Comparison of ENCODE assay signal across 9 cellular contexts in genomic region chr4:168551945-168552695, GRCh38.
DNase-seq lines count a peak whose midpoint lies in the region; ATAC-seq and TF ChIP-seq lines count a peak whose summit lies in the region.
"Had no signal": no experiment of that assay in that cellular context is flagged by ENCODE, and none has a peak within 500 bp of the region (broad histone marks: within the 10 kb centered on the region; RNA-seq: fewer than 3 reads in every experiment).

No MANE protein-coding gene starts in this region.

- CTCF ChIA-PET in GM10248 (lab: Yijun Ruan, JAX) = interaction anchor here (0.8 to 1.2 kb wide), 5 partner anchors 11 to 603 kb away, joined by 3 to 5 read pairs (median 3); no protein-coding TSS in a partner anchor

- no peak for TF ChIP-seq EP300 in Ishikawa (IDR thresholded peaks at IDR 0.05; ENCODE audit: borderline replicate concordance)

- ATAC-seq in GM18907 (IDR thresholded peaks at IDR 0.05; ENCODE audit: unreplicated experiment) (no peak), HG02642 (IDR thresholded peaks at IDR 0.05; ENCODE audit: poor library complexity, unreplicated experiment) (no peak)

- TF ChIP-seq CTCF in neutrophil (IDR thresholded peaks at IDR 0.05) (peak; percentile 12), GM10248 (IDR thresholded peaks at IDR 0.05; ENCODE audit: control extremely low read depth, extremely low read depth, low read depth, missing control alignments) (no peak)

- peak; percentile 51 for TF ChIP-seq RAD21 in Ishikawa (IDR thresholded peaks at IDR 0.05; ENCODE audit: low read depth)

- H3K9me3 ChIP-seq in neutrophil = no peaks in the 10 kb centered on the region
- H3K9me3 ChIP-seq: BLaER1 treated with 17β-estradiol and CSF1 and Interleukin-3, amounts not matched to agents 10 nM and 100 nM had no signal

- POLR2A ChIA-PET in GM10248 (lab: Yijun Ruan, JAX) = no interaction called here

- no peaks in the 10 kb centered on the region for H3K36me3 ChIP-seq in neutrophil
- H3K36me3 ChIP-seq: BLaER1 treated with 17β-estradiol and CSF1 and Interleukin-3, amounts not matched to agents 10 nM and 100 nM had no signal

- DNase-seq in SIG-M5 treated with dmso at 0.1 percent for 504 hours (lab: John Stamatoyannopoulos, UW; ENCODE audit: unreplicated experiment) (peak; percentile 2), SIG-M5 (lab: John Stamatoyannopoulos, UW) (no peak), amniotic epithelial cell (ENCODE audit: low read depth) (peak; percentile 33), GM10248 (ENCODE audit: extremely low spot score) (no peak)

- H3K27ac ChIP-seq in neutrophil = no peak overlapping the region
- H3K27ac ChIP-seq: BLaER1 treated with 17β-estradiol and CSF1 and Interleukin-3, amounts not matched to agents 10 nM and 100 nM had no signal

- no peaks in the 10 kb centered on the region for H3K4me1 ChIP-seq in neutrophil (ENCODE audit: control insufficient read depth in 1 of 2, insufficient read depth in 1 of 2, low read depth in 1 of 2, low read length in 1 of 2)

- H3K27me3 ChIP-seq in neutrophil = no peaks in the 10 kb centered on the region
- H3K27me3 ChIP-seq: BLaER1 treated with 17β-estradiol and CSF1 and Interleukin-3, amounts not matched to agents 10 nM and 100 nM had no signal

- H3K4me3 ChIP-seq in neutrophil (ENCODE audit: low read depth in 1 of 2, low read length in 1 of 2) = no peak overlapping the region
- H3K4me3 ChIP-seq: BLaER1 treated with 17β-estradiol and CSF1 and Interleukin-3, amounts not matched to agents 10 nM and 100 nM had no signal

TF ChIP-seq in Ishikawa, 13 proteins besides CTCF, POLR2A, EP300 and RAD21:
- TF ChIP-seq FOXM1 (IDR thresholded peaks at IDR 0.05; ENCODE audit: borderline replicate concordance, low read depth) = no peak
- no peak for TF ChIP-seq TCF12 (IDR thresholded peaks at IDR 0.05; ENCODE audit: low read depth)
- TF ChIP-seq CREB1 (IDR thresholded peaks at IDR 0.05; ENCODE audit: low read depth) = no peak
- no peak for TF ChIP-seq EGR1 (IDR thresholded peaks at IDR 0.05)

Comparison
In these comparisons a context has a peak if more than half of its experiments do, and no peak if none do; other contexts are left out.
1. DNase-seq: peak in SIG-M5 treated with dmso at 0.1 percent for 504 hours (single experiment) and amniotic epithelial cell (single experiment); none in SIG-M5 (single experiment) and GM10248 (single experiment).